In the genomic region with DNA sequence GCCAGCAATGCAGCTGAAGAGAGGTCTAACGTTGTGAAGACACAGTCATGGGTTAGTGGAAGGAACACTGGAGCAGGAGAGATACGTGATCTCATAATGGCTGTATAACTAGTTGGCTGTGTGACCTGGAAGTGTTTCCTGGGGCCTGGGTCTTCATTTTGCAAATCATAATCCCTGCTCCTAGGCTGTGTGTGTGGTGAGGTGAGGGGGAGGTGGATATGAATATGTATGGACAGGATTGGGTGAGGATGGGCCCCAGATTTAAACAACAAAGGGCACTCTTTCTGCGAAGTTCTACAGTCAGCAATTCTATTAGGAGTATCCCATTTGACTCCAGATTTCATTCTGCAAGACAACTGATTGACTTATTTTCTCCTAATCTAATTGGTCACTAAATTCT, we compare ENCODE assay signal across 18 cellular contexts.
"Had no signal": no experiment of that assay in that cellular context is flagged by ENCODE, and none has a peak within 500 bp of the region (broad histone marks: within the 10 kb centered on the region; RNA-seq: fewer than 3 reads in every experiment).

No MANE protein-coding gene starts in this region.

- H3K27me3 Mint-ChIP-seq: activated naive CD8-positive, alpha-beta T cell treated with anti-CD3 and anti-CD28 coated beads for 36 hours had no signal

- H3K4me3 ChIP-seq: body of pancreas, coronary artery, heart right ventricle, ovary, right lobe of liver, smooth muscle cell, stomach, thoracic aorta, upper lobe of right lung had no signal

- H3K4me2 ChIP-seq: smooth muscle cell had no signal

- H3K9me3 Mint-ChIP-seq: activated naive CD8-positive, alpha-beta T cell treated with anti-CD3 and anti-CD28 coated beads for 36 hours; activated T-helper 1 cell treated with anti-CD3 and anti-CD28 coated beads, Interleukin-12 subunit alpha, Interleukin-12 subunit beta, Interleukin-2, Interleukin-4 antibody, amounts not matched to agents 30 ng/mL and 10 ng/mL and 1 ng/mL, durations not matched to agents 14 hours and 24 hours and 36 hours had no signal

- H3K27ac ChIP-seq: body of pancreas, coronary artery, heart right ventricle, ovary, right lobe of liver, stomach, thoracic aorta, upper lobe of right lung had no signal

- ATAC-seq: activated CD4-positive, CD25-positive, alpha-beta regulatory T cell treated with anti-CD3 and anti-CD28 coated beads, Interleukin-2, amount 50 U/mL, for 24 hours; body of pancreas; heart right ventricle; right lobe of liver; upper lobe of right lung had no signal

- H3K36me3 ChIP-seq: ovary, right lobe of liver, thoracic aorta, upper lobe of right lung had no signal

- H3K27me3 ChIP-seq: body of pancreas, heart right ventricle, ovary, right lobe of liver, stomach, upper lobe of right lung had no signal

- H3K27ac Mint-ChIP-seq: activated naive CD8-positive, alpha-beta T cell treated with anti-CD3 and anti-CD28 coated beads for 36 hours; activated T-helper 1 cell treated with anti-CD3 and anti-CD28 coated beads, Interleukin-12 subunit alpha, Interleukin-12 subunit beta, Interleukin-2, Interleukin-4 antibody, amounts not matched to agents 30 ng/mL and 10 ng/mL and 1 ng/mL, durations not matched to agents 14 hours and 24 hours and 36 hours had no signal

- H3K9me3 ChIP-seq: body of pancreas, heart right ventricle, ovary, right lobe of liver, stomach, thoracic aorta, upper lobe of right lung had no signal

- H3K4me1 ChIP-seq: upper lobe of right lung had no signal

- DNase-seq: activated CD4-positive, alpha-beta T cell treated with anti-CD3 and anti-CD28 coated beads, Interleukin-2, amount 50 U/mL, for 1 hour; activated CD8-positive, alpha-beta memory T cell treated with anti-CD3 and anti-CD28 coated beads for 24 hours; activated naive CD8-positive, alpha-beta T cell treated with anti-CD3 and anti-CD28 coated beads for 36 hours; amygdala; body of pancreas; caudate nucleus; effector CD4-positive, alpha-beta T cell; foreskin melanocyte; heart right ventricle; ovary; right lobe of liver; stomach; upper lobe of right lung had no signal

- H3K4me3 Mint-ChIP-seq: activated naive CD8-positive, alpha-beta T cell treated with anti-CD3 and anti-CD28 coated beads for 36 hours; activated T-helper 1 cell treated with anti-CD3 and anti-CD28 coated beads, Interleukin-12 subunit alpha, Interleukin-12 subunit beta, Interleukin-2, Interleukin-4 antibody, amounts not matched to agents 30 ng/mL and 10 ng/mL and 1 ng/mL, durations not matched to agents 14 hours and 24 hours and 36 hours had no signal
